27 cellular contexts compared by ENCODE assay signal in genomic region chr15:88847144-88847543, GRCh38. TPM values are rescaled to one million over a fixed set of nuclear protein-coding genes. Genes with fewer than 3 reads are reported as not detected.
"Had no signal": no experiment of that assay in that cellular context is flagged by ENCODE, and none has a peak within 500 bp of the region (broad histone marks: within the 10 kb centered on the region; RNA-seq: fewer than 3 reads in every experiment).

No MANE protein-coding gene starts in this region.

- H3K27ac Mint-ChIP-seq: mesothelial cell of epicardium; nephron; stimulated activated naive B cell treated with anti-CD40 and anti-IgM and Interleukin-4, amounts not matched to agents 10 μg/mL and 1 μg/mL and 100 μg/mL, for 72 hours had no signal

- ATAC-seq: pancreas; right cardiac atrium; sciatic nerve; stimulated activated naive B cell treated with anti-CD40 and anti-IgM and Interleukin-4, amounts not matched to agents 10 μg/mL and 1 μg/mL and 100 μg/mL, for 72 hours; stimulated activated naive CD8-positive, alpha-beta T cell treated with anti-CD3 and anti-CD28 coated beads, Interleukin-15, Interleukin-2, amounts not matched to agents 100 U/mL and 50 U/mL, for 24 hours had no signal

- H3K4me1 ChIP-seq: left ventricle myocardium inferior, pancreas, prostate gland, stomach, testis, thyroid gland, transverse colon, upper lobe of left lung, vagina had no signal

- H3K9me3 Mint-ChIP-seq: mesothelial cell of epicardium; nephron; stimulated activated naive B cell treated with anti-CD40 and anti-IgM and Interleukin-4, amounts not matched to agents 10 μg/mL and 1 μg/mL and 100 μg/mL, for 72 hours had no signal

- FAIRE-seq: pancreas had no signal

- DNase-seq: hypothalamus; islet precursor cell; left ventricle myocardium inferior; mesendoderm; naive B cell; nucleus accumbens; pancreas; retina; right cardiac atrium; stimulated activated CD4-positive, alpha-beta T cell treated with anti-CD3 and anti-CD28 coated beads, Interleukin-12 subunit alpha, Interleukin-12 subunit beta, amount 100 ng/mL, for 4 hours; stimulated activated CD4-positive, alpha-beta T cell treated with anti-CD3 and anti-CD28 coated beads, Interleukin-15, amount 100 ng/mL, for 24 hours; stimulated activated CD4-positive, alpha-beta T cell treated with anti-CD3 and anti-CD28 coated beads, Interleukin-2, amount 100 ng/mL, for 24 hours; stimulated activated CD4-positive, alpha-beta T cell treated with anti-CD3 and anti-CD28 coated beads, Interleukin-4, amount 100 ng/mL, for 1 hour; stimulated activated naive B cell treated with anti-CD40 and anti-IgM and Interleukin-4, amounts not matched to agents 10 μg/mL and 1 μg/mL and 100 μg/mL, for 72 hours; stimulated activated naive CD8-positive, alpha-beta T cell treated with anti-CD3 and anti-CD28 coated beads, Interleukin-15, Interleukin-2, amounts not matched to agents 100 U/mL and 50 U/mL, for 24 hours; stomach; testis; thyroid gland; transverse colon had no signal

- H3K36me3 ChIP-seq: left ventricle myocardium inferior, pancreas, prostate gland, stomach, thyroid gland, transverse colon, upper lobe of left lung, vagina had no signal

- H3K27ac ChIP-seq: left ventricle myocardium inferior, pancreas, prostate gland, skin epidermis, stomach, testis, thyroid gland, transverse colon, upper lobe of left lung, vagina had no signal

- H3K36me3 Mint-ChIP-seq: mesothelial cell of epicardium; naive B cell; stimulated activated naive B cell treated with anti-CD40 and anti-IgM and Interleukin-4, amounts not matched to agents 10 μg/mL and 1 μg/mL and 100 μg/mL, for 72 hours had no signal

- H3K27me3 ChIP-seq: pancreas, testis, thyroid gland, transverse colon, upper lobe of left lung, vagina had no signal

- H3K9me3 ChIP-seq: left ventricle myocardium inferior, pancreas, prostate gland, stomach, testis, thyroid gland, transverse colon, upper lobe of left lung, vagina had no signal

- H3K4me1 Mint-ChIP-seq: mesothelial cell of epicardium, nephron had no signal

- H3K4me3 Mint-ChIP-seq: mesothelial cell of epicardium; naive B cell; nephron; stimulated activated naive B cell treated with anti-CD40 and anti-IgM and Interleukin-4, amounts not matched to agents 10 μg/mL and 1 μg/mL and 100 μg/mL, for 72 hours had no signal

- H3K4me3 ChIP-seq: left ventricle myocardium inferior, lung, pancreas, prostate gland, skin epidermis, stomach, testis, thyroid gland, transverse colon, upper lobe of left lung, vagina had no signal

RNA-seq across cellular contexts. Expression of gene ACAN, which starts 43.9 kb away (rescaled TPM):
- total RNA-seq: left ventricle myocardium inferior had no signal
